Comparison of ENCODE assay signal across 8 cellular contexts in genomic region chr1:248656797-248657196, GRCh38.
DNase-seq lines count a peak whose midpoint lies in the region; ATAC-seq and TF ChIP-seq lines count a peak whose summit lies in the region.
"Not testable (repeated sequence)": the region's sequence is repeated elsewhere in the genome, so short reads cannot be mapped to it uniquely, and the experiment has no call there.

No MANE protein-coding gene starts in this region.

- ATAC-seq in GM18520 (IDR thresholded peaks at IDR 0.05; ENCODE audit: unreplicated experiment), result peak; percentile 50
- ATAC-seq in GM19035 (IDR thresholded peaks at IDR 0.05; ENCODE audit: unreplicated experiment), result peak; percentile 62
- ATAC-seq in GM21390 (IDR thresholded peaks at IDR 0.05; ENCODE audit: unreplicated experiment), result peak; percentile 65
- ATAC-seq in GM21723 (IDR thresholded peaks at IDR 0.05; ENCODE audit: unreplicated experiment), result peak; percentile 53
- peak; percentile 64 for ATAC-seq in HG02759 (IDR thresholded peaks at IDR 0.05; ENCODE audit: unreplicated experiment)
- ATAC-seq in HG02981 (IDR thresholded peaks at IDR 0.05; ENCODE audit: unreplicated experiment), result peak; percentile 62
- ATAC-seq in HG03460 (IDR thresholded peaks at IDR 0.05; ENCODE audit: unreplicated experiment), result peak; percentile 52

- not testable (repeated sequence) for H3K4me3 ChIP-seq in GM12865 (ENCODE audit: low read depth, low read length)

- TF ChIP-seq CTCF in GM12865 (IDR thresholded peaks at IDR 0.05; ENCODE audit: insufficient read depth, low read depth, low read length, missing control alignments), result not testable (repeated sequence)

- DNase-seq in GM12865 (ENCODE audit: low read depth), result peak; percentile 18
